Comparison of ENCODE assay signal across 21 cellular contexts in the genomic region with DNA sequence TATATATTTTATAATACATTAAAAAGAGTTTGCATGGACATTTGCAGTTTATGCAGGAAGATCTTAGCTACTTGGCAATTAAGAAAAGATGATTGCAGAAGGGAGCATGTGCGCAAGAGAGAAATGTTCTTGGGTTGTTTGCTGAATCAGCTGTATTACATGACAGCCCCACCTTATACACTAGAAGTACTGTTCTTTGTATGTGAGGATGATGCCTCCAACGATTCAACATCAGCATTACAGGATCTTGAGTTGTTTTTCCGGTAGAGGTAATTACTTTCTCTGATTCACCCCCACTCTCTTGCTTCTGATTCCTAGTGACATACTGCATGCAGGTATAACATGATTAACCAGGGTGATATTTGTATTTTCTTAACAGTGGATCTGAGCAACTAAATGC.
A peak's percentile ranks its signal among the peaks of the same experiment; 100 is the strongest.
DNase-seq lines count a peak whose midpoint lies in the region; ATAC-seq, FAIRE-seq and TF ChIP-seq lines count a peak whose summit lies in the region.
"Had no signal": no experiment of that assay in that cellular context is flagged by ENCODE, and none has a peak within 500 bp of the region (broad histone marks: within the 10 kb centered on the region; RNA-seq: fewer than 3 reads in every experiment).

No MANE protein-coding gene starts in this region.

- H2BK5ac ChIP-seq in IMR-90 (ENCODE audit: low read depth, low read length, poor library complexity, severe bottlenecking), result no peak overlapping the region

- H2BK20ac ChIP-seq in IMR-90 (ENCODE audit: low read depth, low read length), result no peak overlapping the region

- H4K5ac ChIP-seq in IMR-90 (ENCODE audit: low read depth, low read length), result no peak overlapping the region

- no peak overlapping the region for H3K56ac ChIP-seq in IMR-90 (ENCODE audit: extremely low read depth, insufficient read depth, low read length)

- TF ChIP-seq POLR2A in IMR-90 (IDR thresholded peaks at IDR 0.05; ENCODE audit: low read depth, low read length) (no peak), K562 (conservative IDR thresholded peaks at IDR 0.05) (no peak), ovary (IDR thresholded peaks at IDR 0.05) (no peak)

- BruUV-seq in IMR-90 (replicated peaks; lab: Mats Ljungman, UMichigan) (no TSS peak), K562 (replicated peaks; lab: Mats Ljungman, UMichigan) (no TSS peak)

- H4K91ac ChIP-seq in IMR-90 (ENCODE audit: insufficient read depth, low read depth, low read length), result no peak overlapping the region

- H4K8ac ChIP-seq in IMR-90 (ENCODE audit: low read depth in 2 of 2, low read length in 2 of 2), result no peak overlapping the region

- no peaks in the 10 kb centered on the region for H3K79me2 ChIP-seq in K562 (ENCODE audit: control insufficient read depth, insufficient read depth, low read length)
- no peaks in the 10 kb centered on the region for H3K79me2 ChIP-seq in keratinocyte (ENCODE audit: control insufficient read depth, insufficient read depth, low read length)

- H3K79me1 ChIP-seq in IMR-90 (ENCODE audit: low read depth in 1 of 2, low read length in 2 of 2), result no peaks in the 10 kb centered on the region

- POLR2A ChIA-PET in IMR-90 (lab: Charles Lee; ENCODE audit: unreplicated experiment), result no interaction called here
- POLR2A ChIA-PET in K562 (lab: Yijun Ruan, JAX), result no interaction called here

- no CpG with 5 or more reads among the region's 3 CpGs for WGBS in IMR-90 (ENCODE audit: extremely low coverage in 2 of 2, insufficient read length in 1 of 2), 2 experiments
- WGBS in K562 (ENCODE audit: insufficient coverage, low coverage, missing lambda C conversion rate), result 0% methylated on average over 3 of the region's 3 CpGs
- WGBS in ovary, 3 donors, result 79 to 95% (median 92%) methylated on average over 3 of the region's 3 CpGs

- H3K18ac ChIP-seq in IMR-90 (ENCODE audit: low read depth, low read length), result no peak overlapping the region

- H3K36me3 ChIP-seq in IMR-90 (ENCODE audit: control insufficient read depth, insufficient read depth, low read length) (no peaks in the 10 kb centered on the region), K562 (ENCODE audit: control insufficient read depth, insufficient read depth, low read length) (no peaks in the 10 kb centered on the region), keratinocyte (ENCODE audit: control insufficient read depth in 2 of 2, extremely low read depth in 1 of 2, insufficient read depth in 2 of 2, low read length in 2 of 2) (no peaks in the 10 kb centered on the region), ovary (no peaks in the 10 kb centered on the region)

- H3K4me3 ChIP-seq in IMR-90 (ENCODE audit: insufficient read depth, low read depth, low read length), result no peak overlapping the region
- no peak overlapping the region for H3K4me3 ChIP-seq in K562
- no peak overlapping the region for H3K4me3 ChIP-seq in keratinocyte (ENCODE audit: control insufficient read depth in 2 of 3, extremely low read depth in 1 of 3, insufficient read depth in 2 of 3, low read depth in 1 of 3, low read length in 3 of 3)
- no peak overlapping the region for H3K4me3 ChIP-seq in ovary
- H3K4me3 ChIP-seq: GM23338 had no signal

- H2BK15ac ChIP-seq in IMR-90 (ENCODE audit: low read depth, low read length), result no peak overlapping the region

- H3K4me1 ChIP-seq in IMR-90 (ENCODE audit: control insufficient read depth, insufficient read depth, low read length), result peaks cover 5% of the 10 kb centered on the region
- H3K4me1 ChIP-seq in K562 (replicated peaks in 1 of 2; ENCODE audit: control insufficient read depth in 2 of 2, insufficient read depth in 2 of 2, low read length in 2 of 2), result no peaks in the 10 kb centered on the region
- H3K4me1 ChIP-seq in keratinocyte (ENCODE audit: control insufficient read depth, extremely low read depth, insufficient read depth, low read length), result peaks cover 18% of the 10 kb centered on the region
- peaks cover 3% of the 10 kb centered on the region for H3K4me1 ChIP-seq in ovary (ENCODE audit: insufficient read depth)

- in situ Hi-C loops in IMR-90 (cut with MboI; ENCODE audit: low sequenced_read_pairs), result no loop called here
- in situ Hi-C loops in K562 (cut with MboI), result no loop called here

- no peaks in the 10 kb centered on the region for H3K9me3 ChIP-seq in IMR-90 (ENCODE audit: control insufficient read depth, insufficient read depth, low read length)
- H3K9me3 ChIP-seq in K562 (replicated peaks; ENCODE audit: control insufficient read depth, insufficient read depth, low read depth, low read length), result no peaks in the 10 kb centered on the region
- no peaks in the 10 kb centered on the region for H3K9me3 ChIP-seq in keratinocyte (ENCODE audit: control insufficient read depth, low read depth, low read length)
- H3K9me3 ChIP-seq in ovary, result no peaks in the 10 kb centered on the region

- no peak for ATAC-seq in IMR-90 (ENCODE audit: low read depth)
- ATAC-seq in K562, result no peak
- no peak for ATAC-seq in HG03196 (IDR thresholded peaks at IDR 0.05; ENCODE audit: unreplicated experiment)
- ATAC-seq: GM23338 had no signal

- no peak overlapping the region for H2BK120ac ChIP-seq in IMR-90 (ENCODE audit: low read depth, low read length)

- H3K9ac ChIP-seq in IMR-90 (ENCODE audit: low read depth, low read length), result no peak overlapping the region
- no peak overlapping the region for H3K9ac ChIP-seq in K562 (ENCODE audit: insufficient read depth in 1 of 2, low read depth in 2 of 2, low read length in 2 of 2)
- no peak overlapping the region for H3K9ac ChIP-seq in keratinocyte (ENCODE audit: control insufficient read depth, extremely low read depth, insufficient read depth, low read length)

- no peak overlapping the region for H3K14ac ChIP-seq in IMR-90 (replicated peaks; ENCODE audit: low read depth, low read length)

- no peak overlapping the region for H2AK9ac ChIP-seq in IMR-90 (replicated peaks; ENCODE audit: low read depth, low read length, poor library complexity)

- TF ChIP-seq RAD21 in IMR-90 (IDR thresholded peaks at IDR 0.05; ENCODE audit: low read length) (no peak), K562 (CRISPR knock-in tag; conservative IDR thresholded peaks at IDR 0.05 in 1 of 2, IDR thresholded peaks at IDR 0.05 in 1 of 2) (no peak)

- H3K27me3 ChIP-seq in IMR-90 (ENCODE audit: control insufficient read depth, insufficient read depth, low read length) (no peaks in the 10 kb centered on the region), K562 (ENCODE audit: control insufficient read depth in 2 of 2, insufficient read depth in 2 of 2, low read length in 2 of 2) (no peaks in the 10 kb centered on the region), keratinocyte (ENCODE audit: control insufficient read depth, extremely low read depth, insufficient read depth, low read length) (no peaks in the 10 kb centered on the region), ovary (no peaks in the 10 kb centered on the region)

- no peak overlapping the region for H3K27ac ChIP-seq in IMR-90 (ENCODE audit: insufficient read depth, low read length)
- H3K27ac ChIP-seq in K562 (ENCODE audit: extremely low read depth, low read depth, low read length), result no peak overlapping the region
- no peak overlapping the region for H3K27ac ChIP-seq in keratinocyte (ENCODE audit: control insufficient read depth, insufficient read depth, low read length)
- no peak overlapping the region for H3K27ac ChIP-seq in ovary

- H2AK5ac ChIP-seq in IMR-90 (ENCODE audit: low read depth, low read length), result no peak overlapping the region

- H2AFZ ChIP-seq in IMR-90 (replicated peaks; ENCODE audit: low read length, poor library complexity) (no peak overlapping the region), K562 (ENCODE audit: low read depth, low read length) (no peak overlapping the region), keratinocyte (ENCODE audit: control insufficient read depth, low read length) (no peak overlapping the region)
- H2AFZ ChIP-seq: GM23338 had no signal

- no peak overlapping the region for H3K4ac ChIP-seq in IMR-90 (ENCODE audit: low read depth, low read length)

- intact Hi-C loops in IMR-90 (cut with micrococcal nuclease) (loop anchor here (2.0 kb wide), 1 partner anchor 32 kb away; no protein-coding TSS in a partner anchor), K562 (cut with micrococcal nuclease) (no loop called here), ovary (cut with DNase I) (no loop called here)

- TF ChIP-seq CTCF in D721Med (IDR thresholded peaks at IDR 0.05; ENCODE audit: insufficient read depth, missing control alignments) (no peak), IMR-90 (conservative IDR thresholded peaks at IDR 0.05; ENCODE audit: low read depth, low read length) (no peak), K562 (IDR thresholded peaks at IDR 0.05 in 2 of 3, conservative IDR thresholded peaks at IDR 0.05 in 1 of 3; ENCODE audit: insufficient read depth in 2 of 3, low read depth in 1 of 3, low read length in 3 of 3) (no peak), keratinocyte (optimal IDR thresholded peaks at IDR 0.05 in 1 of 3, IDR thresholded peaks at IDR 0.05 in 1 of 3, conservative IDR thresholded peaks at IDR 0.05 in 1 of 3; ENCODE audit: extremely low read depth in 1 of 3, insufficient read depth in 2 of 3, low read length in 3 of 3) (peak in 2 of 3 experiments; percentile 6 to 38), ovary (IDR thresholded peaks at IDR 0.05) (no peak)

- H3K9me1 ChIP-seq in IMR-90 (ENCODE audit: insufficient read depth, low read length) (no peaks in the 10 kb centered on the region), K562 (ENCODE audit: control insufficient read depth, insufficient read depth, low read length) (no peaks in the 10 kb centered on the region), keratinocyte (ENCODE audit: control insufficient read depth, extremely low read depth, insufficient read depth, low read length) (no peaks in the 10 kb centered on the region)

- no peak overlapping the region for H3K4me2 ChIP-seq in IMR-90 (ENCODE audit: low read depth, low read length)
- no peak overlapping the region for H3K4me2 ChIP-seq in K562 (ENCODE audit: insufficient read depth, low read length)
- peak overlapping the region; percentile 9 for H3K4me2 ChIP-seq in keratinocyte (ENCODE audit: control insufficient read depth, extremely low read depth, insufficient read depth, low read depth, low read length)
- H3K4me2 ChIP-seq: GM23338 had no signal

- TF ChIP-seq EP300 in K562 (IDR thresholded peaks at IDR 0.05; ENCODE audit: low read length) (no peak), ovary (IDR thresholded peaks at IDR 0.05) (no peak)

- dilution Hi-C loops in IMR-90 (cut with HindIII; ENCODE audit: low sequenced_read_pairs, unreplicated experiment) (no loop called here), keratinocyte (cut with MboI; ENCODE audit: extremely low pct_ligation_motif_present, low sequenced_read_pairs) (no loop called here)

- FAIRE-seq in D721Med (lab: Jason Lieb, UNC) (peak; percentile 6), K562 (lab: Jason Lieb, UNC) (no peak), keratinocyte (lab: Jason Lieb, UNC) (peak; percentile 95)
- FAIRE-seq: G401.6, GM19239, HTR-8/SVneo had no signal

- H4K20me1 ChIP-seq in IMR-90 (ENCODE audit: insufficient read depth, low read length) (no peaks in the 10 kb centered on the region), K562 (replicated peaks; ENCODE audit: control insufficient read depth, insufficient read depth, low read length) (no peaks in the 10 kb centered on the region), keratinocyte (ENCODE audit: control insufficient read depth, extremely low read depth, insufficient read depth, low read length) (no peaks in the 10 kb centered on the region)

- CTCF ChIA-PET in IMR-90 (lab: Yijun Ruan, JAX) (no interaction called here), K562 (lab: Yijun Ruan, JAX; ENCODE audit: low intra/inter-chr PET ratio) (no interaction called here)

- DNase-seq in D721Med (ENCODE audit: insufficient read length, low spot score), result no peak
- DNase-seq in IMR-90, result no peak
- no peak for DNase-seq in K562 (ENCODE audit: extremely low read depth in 1 of 4, low spot score in 3 of 4)
- DNase-seq in keratinocyte (ENCODE audit: low read depth, low spot score), result peak; percentile 42
- DNase-seq in ovary, result no peak
- no peak for DNase-seq in NCI-H2196 (lab: John Stamatoyannopoulos, UW; ENCODE audit: unreplicated experiment)
- no peak for DNase-seq in epidermal melanocyte (ENCODE audit: insufficient read length, low spot score)
- DNase-seq: COR-L47, NCI-H1105, NCI-H1694, NCI-H2081 treated with DMSO at 0.1 percent for 48 hours, NCI-H2227 treated with DMSO at 0.1 percent for 48 hours, NCI-H510A treated with DMSO at 0.1 percent for 48 hours, NCI-H774, OCI-M1, SIG-M5 had no signal

- H3K23ac ChIP-seq in IMR-90 (ENCODE audit: low read depth, low read length), result no peak overlapping the region

Comparison
In these comparisons a context has a peak if more than half of its experiments do, and no peak if none do; other contexts are left out.
1. CTCF ChIP-seq: peak in keratinocyte (2 of 3); none in D721Med (single experiment), IMR-90 (single experiment), K562 (0 of 3) and ovary (0 of 3).